In the genomic region with DNA sequence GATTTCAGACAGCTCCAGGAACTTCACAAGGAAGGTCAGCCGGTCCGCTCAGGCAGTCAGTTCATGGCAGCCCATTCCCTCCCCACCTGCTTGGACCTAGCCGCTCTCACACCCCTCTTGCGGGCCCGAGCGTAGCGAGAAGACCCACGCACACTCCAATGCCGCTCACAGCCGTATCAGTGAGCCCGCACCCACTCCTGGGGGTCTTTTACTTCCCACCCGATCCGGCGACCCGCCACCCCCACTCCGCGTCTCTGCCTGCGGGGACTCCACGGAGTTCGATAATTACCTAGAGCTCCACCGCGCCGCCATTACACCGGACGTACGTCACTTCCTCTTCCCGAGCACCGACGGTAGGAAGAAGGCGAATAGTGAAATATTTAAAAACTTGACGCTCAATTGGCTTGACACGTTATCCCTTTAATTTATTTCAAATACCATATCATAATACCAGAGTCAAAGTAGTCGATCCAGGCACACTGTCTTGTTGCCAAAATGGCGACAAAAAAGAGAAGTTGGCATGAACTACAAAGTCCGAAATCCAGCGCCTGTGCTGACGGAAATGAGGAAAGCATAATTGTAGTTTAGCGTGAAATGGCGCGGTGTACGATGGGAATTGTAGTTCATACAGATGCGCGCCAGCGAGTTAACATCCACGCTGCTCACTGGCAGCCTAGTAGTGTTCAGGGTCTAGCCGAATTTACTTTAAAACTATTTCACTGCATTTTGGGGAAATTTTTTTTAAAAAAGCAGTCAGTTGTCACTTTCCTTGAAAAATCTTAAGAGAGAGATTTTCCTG, we compare ENCODE assay signal across 8 cellular contexts. TPM values are rescaled to one million over a fixed set of nuclear protein-coding genes. Genes with fewer than 3 reads are reported as not detected.
A peak's percentile ranks its signal among the peaks of the same experiment; 100 is the strongest.
DNase-seq lines count a peak whose midpoint lies in the region; ATAC-seq and TF ChIP-seq lines count a peak whose summit lies in the region.

A gene (minus strand): TSS at position 517 of the 799 bp plus-strand sequence. CDS start 13,956 bp downstream, outside the sequence.

- H3K79me2 ChIP-seq in Karpas-422 (ENCODE audit: low read length), result peaks cover 49% of the 10 kb centered on the region

- no peaks in the 10 kb centered on the region for H3K27me3 ChIP-seq in Karpas-422 (ENCODE audit: low read length)
- H3K27me3 ChIP-seq in esophagus squamous epithelium, result no peaks in the 10 kb centered on the region

- DNase-seq in DMS79 treated with DMSO at 0.1 percent for 48 hours (lab: John Stamatoyannopoulos, UW) (peak; percentile 93), Karpas-422 (peak; percentile 97), RKO (ENCODE audit: low spot score) (peak; percentile 95), activated T-helper 1 cell treated with Interleukin-2 at 50 U/mL for 16 hours (ENCODE audit: low read depth) (peak; percentile 64), esophagus squamous epithelium (lab: John Stamatoyannopoulos, UW) (peak; percentile 59), myocyte (ENCODE audit: low read depth) (peak; percentile 93)
- peak; percentile 53 to 77 for DNase-seq in stimulated activated CD8-positive, alpha-beta memory T cell treated with anti-CD3 and anti-CD28 coated beads, Interleukin-7, amount 100 ng/mL, for 48 hours (ENCODE audit: extremely low read depth in 1 of 2, low read depth in 1 of 2)

- peak; percentile 99 for ATAC-seq in GM21825 (IDR thresholded peaks at IDR 0.05; ENCODE audit: unreplicated experiment)

- H3K9me3 ChIP-seq in Karpas-422 (ENCODE audit: low read length), result no peaks in the 10 kb centered on the region
- no peaks in the 10 kb centered on the region for H3K9me3 ChIP-seq in esophagus squamous epithelium

- H4K20me1 ChIP-seq in Karpas-422 (ENCODE audit: insufficient read depth, low read depth, low read length), result no peaks in the 10 kb centered on the region; the same call in 1 of the 2 replicates

- 0% methylated on average over 30 to 43 of the region's 46 CpGs for WGBS in esophagus squamous epithelium, 2 donors

- intact Hi-C loops in esophagus squamous epithelium (cut with DNase I), result no loop called here

- no peak for TF ChIP-seq CTCF in esophagus squamous epithelium (IDR thresholded peaks at IDR 0.05)

- TF ChIP-seq POLR2A in esophagus squamous epithelium (IDR thresholded peaks at IDR 0.05), result no peak

- H2AFZ ChIP-seq in Karpas-422 (ENCODE audit: low read length), result peak within 1 kb of the TSS; percentile 84

- H3K27ac ChIP-seq in Karpas-422 (ENCODE audit: low read length), result peak within 1 kb of the TSS; percentile 75
- peak within 1 kb of the TSS; percentile 92 to 96 (median 94) for H3K27ac ChIP-seq in esophagus squamous epithelium

- H3K4me3 ChIP-seq in Karpas-422 (ENCODE audit: low read length), result peak within 1 kb of the TSS; percentile 88
- peak within 1 kb of the TSS; percentile 72 to 90 (median 81) for H3K4me3 ChIP-seq in esophagus squamous epithelium

- peak within 1 kb of the TSS; percentile 85 for H3K9ac ChIP-seq in Karpas-422 (ENCODE audit: low read length)

- H3K36me3 ChIP-seq in Karpas-422 (ENCODE audit: insufficient read depth, low read length) (peaks cover 3% of the 10 kb centered on the region; the same call in 1 of the 2 replicates), esophagus squamous epithelium (no peaks in the 10 kb centered on the region)

- peak within 1 kb of the TSS; percentile 76 for H3K4me2 ChIP-seq in Karpas-422 (ENCODE audit: low read depth, low read length, poor library complexity, severe bottlenecking)

- H3K9me2 ChIP-seq in Karpas-422 (replicated peaks; ENCODE audit: insufficient read depth, low read length), result no peaks in the 10 kb centered on the region

- H3K4me1 ChIP-seq in Karpas-422 (ENCODE audit: low read length) (peaks cover 18% of the 10 kb centered on the region), esophagus squamous epithelium (peaks cover 11 to 39% (median 13%) of the 10 kb centered on the region in 3 donors)

RNA-seq across cellular contexts. Expression of the gene that starts here (rescaled TPM):
- 19.3 and 23.7 TPM in 2 replicates for total RNA-seq in Karpas-422 (2014; rRNA removed; shearing (Covaris generic); ENCODE audit: low replicate concordance)
- total RNA-seq in esophagus squamous epithelium (10 to 100 TPM; 11.2 to 24.4 (median 17.7) TPM), myocyte (13.9 and 15.5 TPM in 2 replicates)
- 4.8 TPM for polyA plus RNA-seq in myocyte (2012)

Comparison
In these comparisons a context has a peak if more than half of its experiments do, and no peak if none do; other contexts are left out.
1. Peak in every context shown above with its lines: DNase-seq, ATAC-seq, H3K4me3 ChIP-seq and H3K27ac ChIP-seq.